Comparison of ENCODE assay signal across 8 cellular contexts in the genomic region with DNA sequence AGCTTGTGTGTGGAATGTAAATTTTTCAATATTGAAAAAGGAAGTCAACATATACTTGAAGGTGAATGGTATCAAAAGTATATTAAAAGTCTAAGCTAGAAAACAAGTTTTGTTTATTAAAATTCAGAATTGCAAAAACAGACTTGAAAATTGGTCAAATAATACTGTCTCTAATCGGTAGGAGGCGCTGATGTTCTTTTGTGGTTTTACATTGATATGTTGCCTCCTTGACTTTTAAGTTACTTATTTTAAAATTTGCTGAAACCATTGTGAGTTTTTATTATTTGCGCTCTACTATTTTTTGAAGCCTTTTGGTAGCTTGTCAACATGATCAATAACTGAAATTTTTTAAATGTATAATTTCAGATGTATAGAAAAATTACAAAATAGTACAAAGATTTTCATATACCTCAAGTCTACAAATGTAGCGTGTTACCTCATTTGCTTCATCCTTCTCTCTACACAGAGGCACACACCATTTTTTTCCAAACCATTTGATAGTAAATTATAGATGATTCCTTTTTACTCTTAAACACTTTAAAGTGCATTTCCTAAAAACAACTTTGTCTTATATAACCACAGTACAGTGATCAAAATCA. TPM values are rescaled to one million over a fixed set of nuclear protein-coding genes. Genes with fewer than 3 reads are reported as not detected.
DNase-seq lines count a peak whose midpoint lies in the region; ATAC-seq and TF ChIP-seq lines count a peak whose summit lies in the region.

No MANE protein-coding gene starts in this region.

- peak; percentile 50 for TF ChIP-seq CTCF in foreskin fibroblast (IDR thresholded peaks at IDR 0.05; ENCODE audit: low read depth, low read length)
- peak in 10 of 11 experiments; percentile 25 to 63 (median 55) for TF ChIP-seq CTCF in spleen (IDR thresholded peaks at IDR 0.05 in 8 of 11, conservative IDR thresholded peaks at IDR 0.05 in 3 of 11)

- H3K4me3 ChIP-seq in foreskin fibroblast (ENCODE audit: low read depth in 1 of 2, low read length in 2 of 2) = no peak overlapping the region
- H3K4me3 ChIP-seq in spleen = no peak overlapping the region

- peaks cover 0 to 99% (median 54%) of the 10 kb centered on the region in 6 donors for H3K36me3 ChIP-seq in spleen

- 49 to 60% (median 52%) methylated on average over 4 of the region's 4 CpGs for WGBS in spleen, 5 donors

- no peak for ATAC-seq in HG03354 (IDR thresholded peaks at IDR 0.05; ENCODE audit: poor library complexity, severe bottlenecking, unreplicated experiment)

- no peak overlapping the region for H3K27ac ChIP-seq in spleen

- DNase-seq in NCI-H2081 (lab: John Stamatoyannopoulos, UW) (peak; percentile 9 to 23), NCI-H2081 treated with DMSO at 0.1 percent for 48 hours (lab: John Stamatoyannopoulos, UW) (no peak), SK-MEL-5 (ENCODE audit: low read depth, low spot score) (peak; percentile 49), foreskin fibroblast (peak in 1 of 2 donors; percentile 75), spleen (no peak), NCI-H2196 (lab: John Stamatoyannopoulos, UW; ENCODE audit: unreplicated experiment) (no peak), SW 1271 (lab: John Stamatoyannopoulos, UW) (no peak)

- TF ChIP-seq POLR2A in spleen (IDR thresholded peaks at IDR 0.05) = no peak

- no peaks in the 10 kb centered on the region for H3K9me3 ChIP-seq in spleen

- intact Hi-C loops in spleen (cut with DNase I; ENCODE audit: low total_unique reads) = loop anchor here (10.0 kb wide), 1 partner anchor 479 kb away; no protein-coding TSS in a partner anchor

- in situ Hi-C loops in SK-MEL-5 (cut with HindIII; ENCODE audit: low pct_unique_long_range_greater_than_20kb, low sequenced_read_pairs) = no loop called here

- peaks cover 2 to 57% (median 30%) of the 10 kb centered on the region in 6 donors for H3K4me1 ChIP-seq in spleen

- H3K27me3 ChIP-seq in spleen (replicated peaks in 1 of 7) = no peaks in the 10 kb centered on the region

RNA-seq across cellular contexts. Expression of a gene that starts 6.9 kb away (rescaled TPM):
- 287 and 310 TPM in 2 replicates for total RNA-seq in SK-MEL-5 (2014; rRNA removed; shearing (Covaris generic))
- polyA plus RNA-seq in SK-MEL-5 (2015; cell fraction: cytosol; rRNA removed) = 107 and 117 TPM in 2 replicates
- polyA plus RNA-seq in SK-MEL-5 (2015; cell fraction: nucleus; rRNA removed) = 34.6 and 44.4 TPM in 2 replicates
- total RNA-seq in spleen = 10 to 100 TPM; 37.8 to 94.2 (median 87.4) TPM
- polyA plus RNA-seq in spleen = 100 to 1,000 TPM; 118 to 184 (median 122) TPM

Comparison
In these comparisons a context has a peak if more than half of its experiments do, and no peak if none do; other contexts are left out.
1. DNase-seq: peak in NCI-H2081 (2 of 2) and SK-MEL-5 (single experiment); none in NCI-H2081 treated with DMSO at 0.1 percent for 48 hours (single experiment), spleen (single experiment), NCI-H2196 (single experiment) and SW 1271 (0 of 2).